In genomic region chr3:141773676-141774075, GRCh38 we compare ENCODE assay signal across 40 cellular contexts. TPM values are rescaled to one million over a fixed set of nuclear protein-coding genes. Genes with fewer than 3 reads are reported as not detected.
"Had no signal": no experiment of that assay in that cellular context is flagged by ENCODE, and none has a peak within 500 bp of the region (broad histone marks: within the 10 kb centered on the region; RNA-seq: fewer than 3 reads in every experiment).

No MANE protein-coding gene starts in this region.

- H3K9me3 ChIP-seq: ascending aorta had no signal

- FAIRE-seq: bronchial epithelial cell had no signal

- H3K27ac ChIP-seq: ascending aorta, cardiac muscle cell, WERI-Rb-1 had no signal

- H3K4me1 Mint-ChIP-seq: activated CD4-positive, alpha-beta T cell treated with anti-CD3 and anti-CD28 coated beads for 36 hours; activated CD8-positive, alpha-beta memory T cell treated with anti-CD3 and anti-CD28 coated beads, Interleukin-2, amount 10 ng/mL, durations not matched to agents 7 days and 5 days; activated naive CD4-positive, alpha-beta T cell treated with anti-CD3 and anti-CD28 coated beads, Interleukin-2, amount 10 ng/mL, durations not matched to agents 7 days and 5 days; activated naive CD4-positive, alpha-beta T cell treated with anti-CD3 and anti-CD28 coated beads, Interleukin-2, amount 50 U/mL, for 24 hours; activated naive CD8-positive, alpha-beta T cell treated with anti-CD3 and anti-CD28 coated beads, Interleukin-2, amount 10 ng/mL, durations not matched to agents 7 days and 5 days; activated naive CD8-positive, alpha-beta T cell treated with anti-CD3 and anti-CD28 coated beads, Interleukin-2, amount 50 U/mL, for 24 hours; WTC11 had no signal

- H3K36me3 Mint-ChIP-seq: activated CD8-positive, alpha-beta memory T cell treated with anti-CD3 and anti-CD28 coated beads, Interleukin-2, amount 10 ng/mL, durations not matched to agents 7 days and 5 days; activated naive CD4-positive, alpha-beta T cell treated with anti-CD3 and anti-CD28 coated beads, Interleukin-2, amount 10 ng/mL, durations not matched to agents 7 days and 5 days; activated naive CD4-positive, alpha-beta T cell treated with anti-CD3 and anti-CD28 coated beads, Interleukin-2, amount 50 U/mL, for 24 hours; activated naive CD8-positive, alpha-beta T cell treated with anti-CD3 and anti-CD28 coated beads, Interleukin-2, amount 10 ng/mL, durations not matched to agents 7 days and 5 days; brain; WTC11 had no signal

- DNase-seq: activated CD4-positive, alpha-beta memory T cell treated with anti-CD3 and anti-CD28 coated beads, Interleukin-2, amount 10 ng/mL, durations not matched to agents 7 days and 5 days; activated CD4-positive, alpha-beta T cell treated with anti-CD3 and anti-CD28 coated beads for 1 hour; activated CD4-positive, alpha-beta T cell treated with anti-CD3 and anti-CD28 coated beads for 36 hours; activated CD4-positive, alpha-beta T cell treated with anti-CD3 and anti-CD28 coated beads for 48 hours; activated CD4-positive, alpha-beta T cell treated with anti-CD3 and anti-CD28 coated beads, Interleukin-2, amount 10 ng/mL, durations not matched to agents 7 days and 5 days; activated CD4-positive, alpha-beta T cell treated with anti-CD3 and anti-CD28 coated beads, Interleukin-2, amount 50 U/mL, for 48 hours; activated CD4-positive, CD25-positive, alpha-beta regulatory T cell; activated CD8-positive, alpha-beta memory T cell treated with anti-CD3 and anti-CD28 coated beads for 24 hours; activated CD8-positive, alpha-beta memory T cell treated with anti-CD3 and anti-CD28 coated beads, Interleukin-2, amount 10 ng/mL, durations not matched to agents 7 days and 5 days; activated CD8-positive, alpha-beta memory T cell treated with anti-CD3 and anti-CD28 coated beads, Interleukin-2, amount 50 U/mL, for 48 hours; activated CD8-positive, alpha-beta T cell treated with anti-CD3 and anti-CD28 coated beads, Interleukin-2, amount 10 ng/mL, durations not matched to agents 7 days and 5 days; activated effector memory CD4-positive, alpha-beta T cell treated with Interleukin-2 at 50 U/mL for 16 hours; activated gamma-delta T cell; activated naive CD4-positive, alpha-beta T cell treated with anti-CD3 and anti-CD28 coated beads, Interleukin-2, amount 10 ng/mL, durations not matched to agents 7 days and 5 days; activated naive CD4-positive, alpha-beta T cell treated with Interleukin-2 at 50 U/mL for 16 hours; activated naive CD8-positive, alpha-beta T cell treated with anti-CD3 and anti-CD28 coated beads, Interleukin-2, amount 10 ng/mL, durations not matched to agents 7 days and 5 days; activated naive CD8-positive, alpha-beta T cell treated with anti-CD3 and anti-CD28 coated beads, Interleukin-2, amount 50 U/mL, for 24 hours; activated T-cell treated with anti-CD3 and anti-CD28 coated beads, Interleukin-2, amount 50 U/mL, for 24 hours; activated T-cell treated with anti-CD3 and anti-CD28 coated beads, Interleukin-2, amount 50 U/mL, for 48 hours; amygdala; anterior cingulate cortex; caudate nucleus; cerebellar nuclear complex; T-helper 1 cell; T-helper 2 cell; T-helper 9 cell; WERI-Rb-1 had no signal

- H3K27me3 Mint-ChIP-seq: activated CD4-positive, alpha-beta memory T cell treated with anti-CD3 and anti-CD28 coated beads, Interleukin-2, amount 10 ng/mL, durations not matched to agents 7 days and 5 days; activated CD4-positive, alpha-beta T cell treated with anti-CD3 and anti-CD28 coated beads for 36 hours; activated CD4-positive, alpha-beta T cell treated with anti-CD3 and anti-CD28 coated beads, Interleukin-2, amount 10 ng/mL, durations not matched to agents 7 days and 5 days; activated CD8-positive, alpha-beta memory T cell treated with anti-CD3 and anti-CD28 coated beads, Interleukin-2, amount 10 ng/mL, durations not matched to agents 7 days and 5 days; activated naive CD4-positive, alpha-beta T cell treated with anti-CD3 and anti-CD28 coated beads, Interleukin-2, amount 50 U/mL, for 24 hours; activated naive CD8-positive, alpha-beta T cell; activated naive CD8-positive, alpha-beta T cell treated with anti-CD3 and anti-CD28 coated beads, Interleukin-2, amount 50 U/mL, for 24 hours; activated T-cell treated with anti-CD3 and anti-CD28 coated beads, Interleukin-2, amount 50 U/mL, for 24 hours; brain; central memory CD8-positive, alpha-beta T cell had no signal

- H3K4me3 Mint-ChIP-seq: activated CD4-positive, alpha-beta memory T cell treated with anti-CD3 and anti-CD28 coated beads, Interleukin-2, amount 10 ng/mL, durations not matched to agents 7 days and 5 days; activated CD4-positive, alpha-beta T cell treated with anti-CD3 and anti-CD28 coated beads for 36 hours; activated CD4-positive, alpha-beta T cell treated with anti-CD3 and anti-CD28 coated beads, Interleukin-2, amount 10 ng/mL, durations not matched to agents 7 days and 5 days; activated CD8-positive, alpha-beta memory T cell treated with anti-CD3 and anti-CD28 coated beads, Interleukin-2, amount 10 ng/mL, durations not matched to agents 7 days and 5 days; activated CD8-positive, alpha-beta T cell treated with anti-CD3 and anti-CD28 coated beads, Interleukin-2, amount 10 ng/mL, durations not matched to agents 7 days and 5 days; activated naive CD4-positive, alpha-beta T cell treated with anti-CD3 and anti-CD28 coated beads, Interleukin-2, amount 10 ng/mL, durations not matched to agents 7 days and 5 days; activated naive CD4-positive, alpha-beta T cell treated with anti-CD3 and anti-CD28 coated beads, Interleukin-2, amount 50 U/mL, for 24 hours; activated naive CD8-positive, alpha-beta T cell; activated naive CD8-positive, alpha-beta T cell treated with anti-CD3 and anti-CD28 coated beads, Interleukin-2, amount 10 ng/mL, durations not matched to agents 7 days and 5 days; activated naive CD8-positive, alpha-beta T cell treated with anti-CD3 and anti-CD28 coated beads, Interleukin-2, amount 50 U/mL, for 24 hours; activated T-cell treated with anti-CD3 and anti-CD28 coated beads, Interleukin-2, amount 50 U/mL, for 24 hours; brain; central memory CD8-positive, alpha-beta T cell; T-helper 1 cell treated with Interleukin-12 subunit alpha and Interleukin-12 subunit beta and Interleukin-4 antibody, amounts not matched to agents 30 μg/mL and 1 μg/mL, for 36 hours; T-helper 2 cell treated with Interferon-gamma antibody and Interleukin-4, amounts not matched to agents 5 μg/mL and 100 μg/mL, for 36 hours; WTC11 had no signal

- H3K9me3 Mint-ChIP-seq: activated CD4-positive, alpha-beta memory T cell treated with anti-CD3 and anti-CD28 coated beads, Interleukin-2, amount 10 ng/mL, durations not matched to agents 7 days and 5 days; activated CD4-positive, alpha-beta T cell treated with anti-CD3 and anti-CD28 coated beads, Interleukin-2, amount 10 ng/mL, durations not matched to agents 7 days and 5 days; activated naive CD4-positive, alpha-beta T cell treated with anti-CD3 and anti-CD28 coated beads, Interleukin-2, amount 10 ng/mL, durations not matched to agents 7 days and 5 days; activated naive CD4-positive, alpha-beta T cell treated with anti-CD3 and anti-CD28 coated beads, Interleukin-2, amount 50 U/mL, for 24 hours; activated naive CD8-positive, alpha-beta T cell treated with anti-CD3 and anti-CD28 coated beads, Interleukin-2, amount 10 ng/mL, durations not matched to agents 7 days and 5 days; activated naive CD8-positive, alpha-beta T cell treated with anti-CD3 and anti-CD28 coated beads, Interleukin-2, amount 50 U/mL, for 24 hours; activated T-cell treated with anti-CD3 and anti-CD28 coated beads, Interleukin-2, amount 50 U/mL, for 24 hours; activated T-helper 2 cell treated with anti-CD3 and anti-CD28 coated beads, Interferon-gamma antibody, Interleukin-2, Interleukin-4, amounts not matched to agents 10 μg/mL and 5 μg/mL and 100 μg/mL, durations not matched to agents 14 hours and 24 hours and 36 hours; central memory CD8-positive, alpha-beta T cell; T-helper 1 cell treated with Interleukin-12 subunit alpha and Interleukin-12 subunit beta and Interleukin-4 antibody, amounts not matched to agents 30 μg/mL and 1 μg/mL, for 36 hours; T-helper 2 cell treated with Interferon-gamma antibody and Interleukin-4, amounts not matched to agents 5 μg/mL and 100 μg/mL, for 36 hours had no signal

- H3K36me3 ChIP-seq: ascending aorta, cardiac muscle cell, WERI-Rb-1 had no signal

- H3K27ac Mint-ChIP-seq: activated CD4-positive, alpha-beta memory T cell treated with anti-CD3 and anti-CD28 coated beads, Interleukin-2, amount 10 ng/mL, durations not matched to agents 7 days and 5 days; activated CD4-positive, alpha-beta T cell treated with anti-CD3 and anti-CD28 coated beads for 36 hours; activated CD4-positive, alpha-beta T cell treated with anti-CD3 and anti-CD28 coated beads, Interleukin-2, amount 10 ng/mL, durations not matched to agents 7 days and 5 days; activated CD8-positive, alpha-beta memory T cell treated with anti-CD3 and anti-CD28 coated beads, Interleukin-2, amount 10 ng/mL, durations not matched to agents 7 days and 5 days; activated CD8-positive, alpha-beta T cell treated with anti-CD3 and anti-CD28 coated beads, Interleukin-2, amount 10 ng/mL, durations not matched to agents 7 days and 5 days; activated naive CD4-positive, alpha-beta T cell treated with anti-CD3 and anti-CD28 coated beads, Interleukin-2, amount 10 ng/mL, durations not matched to agents 7 days and 5 days; activated naive CD4-positive, alpha-beta T cell treated with anti-CD3 and anti-CD28 coated beads, Interleukin-2, amount 50 U/mL, for 24 hours; activated naive CD8-positive, alpha-beta T cell; activated naive CD8-positive, alpha-beta T cell treated with anti-CD3 and anti-CD28 coated beads, Interleukin-2, amount 10 ng/mL, durations not matched to agents 7 days and 5 days; activated naive CD8-positive, alpha-beta T cell treated with anti-CD3 and anti-CD28 coated beads, Interleukin-2, amount 50 U/mL, for 24 hours; activated T-cell treated with anti-CD3 and anti-CD28 coated beads, Interleukin-2, amount 50 U/mL, for 24 hours; activated T-helper 2 cell treated with anti-CD3 and anti-CD28 coated beads, Interferon-gamma antibody, Interleukin-2, Interleukin-4, amounts not matched to agents 10 μg/mL and 5 μg/mL and 100 μg/mL, durations not matched to agents 14 hours and 24 hours and 36 hours; brain; T-helper 1 cell treated with Interleukin-12 subunit alpha and Interleukin-12 subunit beta and Interleukin-4 antibody, amounts not matched to agents 30 μg/mL and 1 μg/mL, for 36 hours; T-helper 2 cell treated with Interferon-gamma antibody and Interleukin-4, amounts not matched to agents 5 μg/mL and 100 μg/mL, for 36 hours; WTC11 had no signal

- ATAC-seq: activated CD4-positive, alpha-beta T cell treated with anti-CD3 and anti-CD28 coated beads for 36 hours; activated CD4-positive, CD25-positive, alpha-beta regulatory T cell treated with anti-CD3 and anti-CD28 coated beads, Interleukin-2, amount 50 U/mL, for 24 hours; activated CD8-positive, alpha-beta memory T cell treated with anti-CD3 and anti-CD28 coated beads, Interleukin-2, amount 10 ng/mL, durations not matched to agents 7 days and 5 days; activated CD8-positive, alpha-beta T cell treated with anti-CD3 and anti-CD28 coated beads, Interleukin-2, amount 10 ng/mL, durations not matched to agents 7 days and 5 days; activated naive CD8-positive, alpha-beta T cell treated with anti-CD3 and anti-CD28 coated beads, Interleukin-2, amount 50 U/mL, for 24 hours; WTC11 had no signal

- H3K4me3 ChIP-seq: ascending aorta, cardiac muscle cell had no signal

- H3K4me1 ChIP-seq: ascending aorta had no signal

- H3K27me3 ChIP-seq: ascending aorta, cardiac muscle cell had no signal

RNA-seq across cellular contexts. Expression of gene GRK7, which starts 10.5 kb away (rescaled TPM):
- total RNA-seq: activated CD4-positive, alpha-beta memory T cell treated with anti-CD3 and anti-CD28 coated beads, Interleukin-2, amount 10 ng/mL, durations not matched to agents 7 days and 5 days; activated CD4-positive, alpha-beta T cell treated with anti-CD3 and anti-CD28 coated beads for 36 hours; activated CD4-positive, alpha-beta T cell treated with anti-CD3 and anti-CD28 coated beads, Interleukin-2, amount 10 ng/mL, durations not matched to agents 7 days and 5 days; activated CD8-positive, alpha-beta memory T cell treated with anti-CD3 and anti-CD28 coated beads, Interleukin-2, amount 10 ng/mL, durations not matched to agents 7 days and 5 days; activated CD8-positive, alpha-beta T cell treated with anti-CD3 and anti-CD28 coated beads, Interleukin-2, amount 10 ng/mL, durations not matched to agents 7 days and 5 days; activated naive CD8-positive, alpha-beta T cell treated with anti-CD3 and anti-CD28 coated beads, Interleukin-2, amount 10 ng/mL, durations not matched to agents 7 days and 5 days; activated T-helper 2 cell treated with anti-CD3 and anti-CD28 coated beads, Interferon-gamma antibody, Interleukin-2, Interleukin-4, amounts not matched to agents 10 μg/mL and 5 μg/mL and 100 μg/mL, durations not matched to agents 14 hours and 24 hours and 36 hours; ascending aorta; bronchial epithelial cell; cardiac muscle cell; chondrocyte; WTC11 had no signal
- polyA plus RNA-seq: cardiac muscle cell had no signal
